In the genomic region with DNA sequence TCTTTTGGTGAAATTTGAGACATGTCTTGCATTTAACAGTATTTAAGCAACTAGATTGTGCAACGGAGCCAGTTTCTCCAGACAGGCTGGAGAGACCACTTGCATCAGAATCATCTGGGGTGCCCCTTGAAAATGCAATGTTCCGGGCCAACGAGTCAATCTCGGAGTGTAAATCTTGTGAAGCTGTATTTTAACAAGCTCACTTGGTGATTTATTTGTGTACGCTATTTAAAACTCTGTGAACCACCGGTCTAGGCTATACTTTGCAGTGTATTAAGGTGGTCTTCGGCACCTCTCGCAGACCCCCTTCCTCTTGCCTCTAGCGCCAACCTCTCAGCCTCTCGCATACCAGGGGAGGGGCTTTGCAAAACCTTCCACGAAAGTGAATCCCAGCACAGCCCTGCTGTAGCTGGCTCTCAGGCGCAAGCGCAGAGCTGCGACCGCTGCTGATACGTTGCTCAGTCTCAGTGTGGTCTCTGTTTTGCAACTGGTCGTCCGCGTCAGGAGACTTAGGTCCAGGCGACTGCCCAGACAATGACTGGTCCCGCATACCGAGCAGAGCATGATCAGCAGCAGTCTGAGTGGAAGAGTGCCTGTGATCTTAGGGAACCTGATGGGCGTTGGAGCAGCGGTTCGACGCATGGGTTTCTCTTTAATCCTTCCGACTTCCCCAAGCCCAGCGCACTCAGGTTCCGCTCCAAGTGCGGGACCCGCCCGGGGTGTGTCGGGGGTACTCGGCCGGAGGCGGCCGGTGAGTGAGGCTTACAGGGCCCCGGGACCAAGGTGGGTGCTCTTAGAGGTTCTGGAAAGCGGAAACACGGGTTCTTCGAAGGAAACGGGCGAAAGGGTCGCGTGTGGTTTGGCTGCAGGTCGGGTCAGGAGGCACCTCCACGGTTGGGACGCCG, we compare ENCODE assay signal across 8 cellular contexts. TPM values are rescaled to one million over a fixed set of nuclear protein-coding genes. Genes with fewer than 3 reads are reported as not detected.
DNase-seq lines count a peak whose midpoint lies in the region; ATAC-seq and TF ChIP-seq lines count a peak whose summit lies in the region.

A gene (plus strand): TSS at position 467 of the 905 bp plus-strand sequence. CDS start 11,612 bp downstream, outside the sequence.

- peak within 1 kb of the TSS; percentile 83 for H3K4me2 ChIP-seq in OCI-LY1 (ENCODE audit: low read length)

- H2AFZ ChIP-seq in OCI-LY1 (ENCODE audit: low read length) = peak within 1 kb of the TSS; percentile 43

- H4K20me1 ChIP-seq in OCI-LY1 (ENCODE audit: insufficient read depth, low read length) = no peaks in the 10 kb centered on the region

- H3K36me3 ChIP-seq in OCI-LY1 (ENCODE audit: insufficient read depth, low read length) (peaks cover 13% of the 10 kb centered on the region), esophagus (ENCODE audit: control insufficient read depth in 2 of 2, insufficient read depth in 2 of 2, low read length in 1 of 2) (no peaks in the 10 kb centered on the region), muscle layer of colon (ENCODE audit: insufficient read depth, low read length) (no peaks in the 10 kb centered on the region)

- DNase-seq in COLO668 (lab: John Stamatoyannopoulos, UW; ENCODE audit: unreplicated experiment) (peak; percentile 60), HL-60 (ENCODE audit: low read depth in 1 of 2, low spot score in 1 of 2) (peak; percentile 22 to 79), activated T-cell treated with anti-CD3 and anti-CD28 coated beads for 4 hours (peak; percentile 57)
- DNase-seq in stimulated activated CD8-positive, alpha-beta memory T cell treated with anti-CD3 and anti-CD28 coated beads, Interleukin-7, amount 100 ng/mL, for 1 hour (ENCODE audit: low read depth in 2 of 2) = peak; percentile 26 to 49

- H3K79me2 ChIP-seq in OCI-LY1 (ENCODE audit: insufficient read depth, low read length) = no peaks in the 10 kb centered on the region

- TF ChIP-seq CTCF in HL-60 (IDR thresholded peaks at IDR 0.05; ENCODE audit: insufficient read depth, low read length) = no peak
- no peak for TF ChIP-seq CTCF in OCI-LY1 (IDR thresholded peaks at IDR 0.05; ENCODE audit: low read length)

- no peaks in the 10 kb centered on the region for H3K27me3 ChIP-seq in HL-60 (ENCODE audit: insufficient read depth, poor library complexity, severe bottlenecking)
- no peaks in the 10 kb centered on the region for H3K27me3 ChIP-seq in OCI-LY1 (ENCODE audit: insufficient read depth, low read length)
- no peaks in the 10 kb centered on the region for H3K27me3 ChIP-seq in esophagus (ENCODE audit: control insufficient read depth in 1 of 2, insufficient read depth in 2 of 2, low read length in 2 of 2)
- no peaks in the 10 kb centered on the region for H3K27me3 ChIP-seq in muscle layer of colon (ENCODE audit: control insufficient read depth in 1 of 2, insufficient read depth in 2 of 2, low read length in 2 of 2)

- no peaks in the 10 kb centered on the region for H3K9me2 ChIP-seq in OCI-LY1 (ENCODE audit: low read depth, low read length)

- 0 to 1% methylated on average over 49 of the region's 49 CpGs for WGBS in esophagus, 2 donors

- H3K4me1 ChIP-seq in OCI-LY1 (ENCODE audit: insufficient read depth, low read length, severe bottlenecking) (peaks cover 18% of the 10 kb centered on the region), esophagus (ENCODE audit: control insufficient read depth in 2 of 2, insufficient read depth in 2 of 2, low read length in 1 of 2) (no peaks in the 10 kb centered on the region), muscle layer of colon (ENCODE audit: insufficient read depth, low read length) (peaks cover 7% of the 10 kb centered on the region)

- H3F3A ChIP-seq in OCI-LY1 (ENCODE audit: insufficient read depth, low read length) = no peaks in the 10 kb centered on the region

- H3K27ac ChIP-seq in HL-60 (replicated peaks) (peak within 1 kb of the TSS; percentile 77), OCI-LY1 (ENCODE audit: low read depth, low read length, poor library complexity, severe bottlenecking) (peak within 1 kb of the TSS; percentile 81), esophagus (ENCODE audit: low read depth in 2 of 2, low read length in 1 of 2) (peak within 1 kb of the TSS; percentile 76 to 84), muscle layer of colon (ENCODE audit: low read depth, low read length) (peak within 1 kb of the TSS; percentile 68)

- ATAC-seq in GM19452 (IDR thresholded peaks at IDR 0.05; ENCODE audit: unreplicated experiment) = peak; percentile 90

- peak within 1 kb of the TSS; percentile 78 for H3K9ac ChIP-seq in OCI-LY1 (ENCODE audit: low read length)
- H3K9ac ChIP-seq in muscle layer of colon (ENCODE audit: low read length) = peak within 1 kb of the TSS; percentile 89

- H3K4me3 ChIP-seq in HL-60 (replicated peaks; ENCODE audit: insufficient read depth, low read length) (peak within 1 kb of the TSS; percentile 49), OCI-LY1 (ENCODE audit: low read depth, low read length, poor library complexity, severe bottlenecking) (peak within 1 kb of the TSS; percentile 91), esophagus (ENCODE audit: low read depth in 1 of 2, low read length in 2 of 2) (peak within 1 kb of the TSS; percentile 65 to 73), muscle layer of colon (ENCODE audit: low read depth in 1 of 2, low read length in 2 of 2) (peak within 1 kb of the TSS; percentile 39 to 96)

- H3K9me3 ChIP-seq in OCI-LY1 (ENCODE audit: low read length) = peaks cover 12% of the 10 kb centered on the region; the same call in 1 of the 2 replicates
- no peaks in the 10 kb centered on the region for H3K9me3 ChIP-seq in esophagus (ENCODE audit: control insufficient read depth in 2 of 2, insufficient read depth in 1 of 2, low read depth in 1 of 2, low read length in 1 of 2)
- no peaks in the 10 kb centered on the region for H3K9me3 ChIP-seq in muscle layer of colon (ENCODE audit: low read length)

RNA-seq across cellular contexts. Expression of the gene that starts here (rescaled TPM):
- polyA plus RNA-seq in esophagus = under 1 TPM; 0.47 to 0.51 TPM

Comparison
In these comparisons a context has a peak if more than half of its experiments do, and no peak if none do; other contexts are left out.
1. Peak in every context shown above with its lines: DNase-seq, ATAC-seq, H3K4me3 ChIP-seq and H3K27ac ChIP-seq.